In genomic region chr1:25109527-25109926, GRCh38 we compare ENCODE assay signal across 19 cellular contexts.
DNase-seq lines count a peak whose midpoint lies in the region; ATAC-seq, FAIRE-seq and TF ChIP-seq lines count a peak whose summit lies in the region.
"Had no signal": no experiment of that assay in that cellular context is flagged by ENCODE, and none has a peak within 500 bp of the region (broad histone marks: within the 10 kb centered on the region; RNA-seq: fewer than 3 reads in every experiment).

No MANE protein-coding gene starts in this region.

- no peak for TF ChIP-seq RAD21 in K562 (CRISPR knock-in tag; conservative IDR thresholded peaks at IDR 0.05 in 1 of 2, IDR thresholded peaks at IDR 0.05 in 1 of 2)

- peak overlapping the region; percentile 70 for H3K27ac Mint-ChIP-seq in activated naive CD4-positive, alpha-beta T cell treated with anti-CD3 and anti-CD28 coated beads, Interleukin-2, amount 50 U/mL, for 24 hours
- peak overlapping the region; percentile 68 to 78 for H3K27ac Mint-ChIP-seq in T-cell
- H3K27ac Mint-ChIP-seq in stimulated activated naive CD8-positive, alpha-beta T cell treated with anti-CD3 and anti-CD28 coated beads, Interleukin-15, amount 100 ng/mL, for 72 hours, result peak overlapping the region in 1 of 2 donors; percentile 40
- H3K27ac Mint-ChIP-seq: GM23338 had no signal

- H3K27ac ChIP-seq in K562 (ENCODE audit: extremely low read depth, low read depth, low read length), result no peak overlapping the region
- H3K27ac ChIP-seq: gastroesophageal sphincter, sigmoid colon had no signal

- WGBS in K562 (ENCODE audit: insufficient coverage, low coverage, missing lambda C conversion rate), result 2% methylated on average over 3 of the region's 3 CpGs

- TF ChIP-seq CTCF in K562 (IDR thresholded peaks at IDR 0.05 in 2 of 3, conservative IDR thresholded peaks at IDR 0.05 in 1 of 3; ENCODE audit: insufficient read depth in 2 of 3, low read depth in 1 of 3, low read length in 3 of 3), result no peak

- TF ChIP-seq EP300 in K562 (IDR thresholded peaks at IDR 0.05; ENCODE audit: low read length), result no peak

- peaks cover 17 to 43% of the 10 kb centered on the region in 2 experiments; a peak in 4 of 5 replicates for H3K27me3 ChIP-seq in K562 (ENCODE audit: control insufficient read depth in 2 of 2, insufficient read depth in 2 of 2, low read length in 2 of 2)

- H3K79me2 ChIP-seq in K562 (ENCODE audit: control insufficient read depth, insufficient read depth, low read length), result no peaks in the 10 kb centered on the region

- peaks cover 25% of the 10 kb centered on the region for H3K4me1 Mint-ChIP-seq in activated naive CD4-positive, alpha-beta T cell treated with anti-CD3 and anti-CD28 coated beads, Interleukin-2, amount 50 U/mL, for 24 hours
- peaks cover 18 to 25% (median 19%) of the 10 kb centered on the region in 3 donors for H3K4me1 Mint-ChIP-seq in T-cell
- H3K4me1 Mint-ChIP-seq in stimulated activated naive CD8-positive, alpha-beta T cell treated with anti-CD3 and anti-CD28 coated beads, Interleukin-15, amount 100 ng/mL, for 72 hours, result peaks cover 55% of the 10 kb centered on the region

- no peak overlapping the region for H3K4me3 Mint-ChIP-seq in activated naive CD4-positive, alpha-beta T cell treated with anti-CD3 and anti-CD28 coated beads, Interleukin-2, amount 50 U/mL, for 24 hours
- H3K4me3 Mint-ChIP-seq in T-cell, result peak overlapping the region in 1 of 3 donors; percentile 25
- H3K4me3 Mint-ChIP-seq in stimulated activated naive CD8-positive, alpha-beta T cell treated with anti-CD3 and anti-CD28 coated beads, Interleukin-15, amount 100 ng/mL, for 72 hours, result no peak overlapping the region
- H3K4me3 Mint-ChIP-seq: GM23338 had no signal

- H4K20me1 ChIP-seq in K562 (replicated peaks; ENCODE audit: control insufficient read depth, insufficient read depth, low read length), result no peaks in the 10 kb centered on the region

- TF ChIP-seq POLR2A in K562 (conservative IDR thresholded peaks at IDR 0.05), result no peak

- peaks cover 8% of the 10 kb centered on the region for H3K9me3 Mint-ChIP-seq in activated naive CD4-positive, alpha-beta T cell treated with anti-CD3 and anti-CD28 coated beads, Interleukin-2, amount 50 U/mL, for 24 hours
- peaks cover 0 to 10% (median 9%) of the 10 kb centered on the region in 3 donors for H3K9me3 Mint-ChIP-seq in T-cell
- peaks cover 16 to 18% of the 10 kb centered on the region in 2 donors for H3K9me3 Mint-ChIP-seq in stimulated activated naive CD8-positive, alpha-beta T cell treated with anti-CD3 and anti-CD28 coated beads, Interleukin-15, amount 100 ng/mL, for 72 hours

- DNase-seq in activated naive CD4-positive, alpha-beta T cell treated with anti-CD3 and anti-CD28 coated beads, Interleukin-2, amount 50 U/mL, for 16 hours, result no peak
- DNase-seq in T-cell (peak in 28 of 34 experiments; percentile 22 to 73 (median 46)), K562 (ENCODE audit: extremely low read depth in 1 of 4, low spot score in 3 of 4) (peak in 2 of 4 experiments; percentile 41 to 43), NCI-H146 (lab: John Stamatoyannopoulos, UW) (no peak), AG08396 (ENCODE audit: low spot score) (no peak)
- peak in 1 of 2 donors; percentile 49 for DNase-seq in stimulated activated naive CD8-positive, alpha-beta T cell treated with anti-CD3 and anti-CD28 coated beads, Interleukin-15, amount 100 ng/mL, for 72 hours
- DNase-seq: activated gamma-delta T cell treated with Interleukin-2 at 50 U/mL for 16 hours; dermis blood vessel endothelial cell; NCI-H1092; NCI-H774; sigmoid colon; stimulated activated CD4-positive, alpha-beta T cell treated with anti-CD3 and anti-CD28 coated beads, Interleukin-2, amount 100 ng/mL, for 24 hours had no signal

- no peak overlapping the region for H3K4me2 ChIP-seq in K562 (ENCODE audit: insufficient read depth, low read length)
- H3K4me2 ChIP-seq: GM23338 had no signal

- intact Hi-C loops in K562 (cut with micrococcal nuclease), result no loop called here

- H2AFZ ChIP-seq in K562 (ENCODE audit: low read depth, low read length), result no peak overlapping the region
- H2AFZ ChIP-seq: GM23338 had no signal

- no peaks in the 10 kb centered on the region for H3K27me3 Mint-ChIP-seq in activated naive CD4-positive, alpha-beta T cell treated with anti-CD3 and anti-CD28 coated beads, Interleukin-2, amount 50 U/mL, for 24 hours
- H3K27me3 Mint-ChIP-seq in T-cell, result peaks cover 0 to 3% of the 10 kb centered on the region in 2 donors
- no peaks in the 10 kb centered on the region for H3K27me3 Mint-ChIP-seq in stimulated activated naive CD8-positive, alpha-beta T cell treated with anti-CD3 and anti-CD28 coated beads, Interleukin-15, amount 100 ng/mL, for 72 hours

- no peaks in the 10 kb centered on the region for H3K4me1 ChIP-seq in K562 (replicated peaks in 1 of 2; ENCODE audit: control insufficient read depth in 2 of 2, insufficient read depth in 2 of 2, low read length in 2 of 2)
- H3K4me1 ChIP-seq: gastroesophageal sphincter, sigmoid colon had no signal

- POLR2A ChIA-PET in T-cell (lab: Charles Lee) (no interaction called here), K562 (lab: Yijun Ruan, JAX) (no interaction called here)

- no peak overlapping the region for H3K4me3 ChIP-seq in K562
- H3K4me3 ChIP-seq: gastroesophageal sphincter, GM23338, sigmoid colon had no signal

- H3K9ac ChIP-seq in K562 (ENCODE audit: insufficient read depth in 1 of 2, low read depth in 2 of 2, low read length in 2 of 2), result no peak overlapping the region

- peaks cover 7% of the 10 kb centered on the region for H3K9me3 ChIP-seq in K562 (replicated peaks; ENCODE audit: control insufficient read depth, insufficient read depth, low read depth, low read length)

- no peak for FAIRE-seq in K562 (lab: Jason Lieb, UNC)

- in situ Hi-C loops in K562 (cut with MboI), result no loop called here

- no peaks in the 10 kb centered on the region for H3K9me1 ChIP-seq in K562 (ENCODE audit: control insufficient read depth, insufficient read depth, low read length)

- peak in 3 of 4 experiments; percentile 71 to 99 (median 76) for ATAC-seq in T-cell (replicated peaks in 1 of 4)
- ATAC-seq in K562, result no peak
- ATAC-seq in stimulated activated naive CD8-positive, alpha-beta T cell treated with anti-CD3 and anti-CD28 coated beads, Interleukin-15, amount 100 ng/mL, for 72 hours, result peak; percentile 74
- ATAC-seq in GM21825 (IDR thresholded peaks at IDR 0.05; ENCODE audit: unreplicated experiment), result no peak
- ATAC-seq: gastroesophageal sphincter, GM23338, left lobe of liver, Panc1, SK-N-SH treated with all-trans-retinoic acid at 6 μM for 48 hours had no signal

- peaks cover 10% of the 10 kb centered on the region for H3K36me3 Mint-ChIP-seq in activated naive CD4-positive, alpha-beta T cell treated with anti-CD3 and anti-CD28 coated beads, Interleukin-2, amount 50 U/mL, for 24 hours
- peaks cover 8% of the 10 kb centered on the region for H3K36me3 Mint-ChIP-seq in T-cell

- no peaks in the 10 kb centered on the region for H3K36me3 ChIP-seq in K562 (ENCODE audit: control insufficient read depth, insufficient read depth, low read length)
- H3K36me3 ChIP-seq: gastroesophageal sphincter, sigmoid colon had no signal

- BruUV-seq in K562 (replicated peaks; lab: Mats Ljungman, UMichigan), result no TSS peak

- CTCF ChIA-PET in T-cell (lab: Charles Lee) (no interaction called here), K562 (lab: Yijun Ruan, JAX; ENCODE audit: low intra/inter-chr PET ratio) (interaction anchor here (0.7 kb wide), 1 partner anchor 179 kb away, joined by 3 read pairs; no protein-coding TSS in a partner anchor)

TF ChIP-seq in K562, 482 proteins besides CTCF, POLR2A, EP300 and RAD21 (continues in another document):
- TF ChIP-seq, protein P1, sequence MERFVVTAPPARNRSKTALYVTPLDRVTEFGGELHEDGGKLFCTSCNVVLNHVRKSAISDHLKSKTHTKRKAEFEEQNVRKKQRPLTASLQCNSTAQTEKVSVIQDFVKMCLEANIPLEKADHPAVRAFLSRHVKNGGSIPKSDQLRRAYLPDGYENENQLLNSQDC (CRISPR knock-in tag; IDR thresholded peaks at IDR 0.05), result no peak
- TF ChIP-seq MTA3 (IDR thresholded peaks at IDR 0.05; ENCODE audit: borderline replicate concordance), result no peak
- TF ChIP-seq ZNF311 (CRISPR knock-in tag; IDR thresholded peaks at IDR 0.05), result no peak
- peak; percentile 92 for TF ChIP-seq TFE3 (CRISPR knock-in tag; IDR thresholded peaks at IDR 0.05)
- TF ChIP-seq, protein P2, sequence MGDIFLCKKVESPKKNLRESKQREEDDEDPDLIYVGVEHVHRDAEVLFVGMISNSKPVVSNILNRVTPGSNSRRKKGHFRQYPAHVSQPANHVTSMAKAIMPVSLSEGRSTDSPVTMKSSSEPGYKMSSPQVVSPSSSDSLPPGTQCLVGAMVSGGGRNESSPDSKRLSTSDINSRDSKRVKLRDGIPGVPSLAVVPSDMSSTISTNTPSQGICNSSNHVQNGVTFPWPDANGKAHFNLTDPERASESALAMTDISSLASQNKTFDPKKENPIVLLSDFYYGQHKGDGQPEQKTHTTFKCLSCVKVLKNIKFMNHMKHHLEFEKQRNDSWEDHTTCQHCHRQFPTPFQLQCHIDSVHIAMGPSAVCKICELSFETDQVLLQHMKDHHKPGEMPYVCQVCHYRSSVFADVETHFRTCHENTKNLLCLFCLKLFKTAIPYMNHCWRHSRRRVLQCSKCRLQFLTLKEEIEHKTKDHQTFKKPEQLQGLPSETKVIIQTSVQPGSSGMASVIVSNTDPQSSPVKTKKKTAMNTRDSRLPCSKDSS (IDR thresholded peaks at IDR 0.05; ENCODE audit: low read depth, partially characterized antibody), result peak; percentile 80
- TF ChIP-seq ZNF12 (CRISPR knock-in tag; IDR thresholded peaks at IDR 0.05), result no peak
- TF ChIP-seq TRIM24 (IDR thresholded peaks at IDR 0.05), result peak; percentile 25 to 46; a peak in 1 of 4 replicates

Comparison
In these comparisons a context has a peak if more than half of its experiments do, and no peak if none do; other contexts are left out.
1. DNase-seq: peak in T-cell (28 of 34); none in activated naive CD4-positive, alpha-beta T cell treated with anti-CD3 and anti-CD28 coated beads, Interleukin-2, amount 50 U/mL, for 16 hours (single experiment), NCI-H146 (single experiment) and AG08396 (single experiment).
2. ATAC-seq: peak in T-cell (3 of 4) and stimulated activated naive CD8-positive, alpha-beta T cell treated with anti-CD3 and anti-CD28 coated beads, Interleukin-15, amount 100 ng/mL, for 72 hours (single experiment); none in K562 (single experiment) and GM21825 (single experiment).